7 cellular contexts compared by ENCODE assay signal in the genomic region with DNA sequence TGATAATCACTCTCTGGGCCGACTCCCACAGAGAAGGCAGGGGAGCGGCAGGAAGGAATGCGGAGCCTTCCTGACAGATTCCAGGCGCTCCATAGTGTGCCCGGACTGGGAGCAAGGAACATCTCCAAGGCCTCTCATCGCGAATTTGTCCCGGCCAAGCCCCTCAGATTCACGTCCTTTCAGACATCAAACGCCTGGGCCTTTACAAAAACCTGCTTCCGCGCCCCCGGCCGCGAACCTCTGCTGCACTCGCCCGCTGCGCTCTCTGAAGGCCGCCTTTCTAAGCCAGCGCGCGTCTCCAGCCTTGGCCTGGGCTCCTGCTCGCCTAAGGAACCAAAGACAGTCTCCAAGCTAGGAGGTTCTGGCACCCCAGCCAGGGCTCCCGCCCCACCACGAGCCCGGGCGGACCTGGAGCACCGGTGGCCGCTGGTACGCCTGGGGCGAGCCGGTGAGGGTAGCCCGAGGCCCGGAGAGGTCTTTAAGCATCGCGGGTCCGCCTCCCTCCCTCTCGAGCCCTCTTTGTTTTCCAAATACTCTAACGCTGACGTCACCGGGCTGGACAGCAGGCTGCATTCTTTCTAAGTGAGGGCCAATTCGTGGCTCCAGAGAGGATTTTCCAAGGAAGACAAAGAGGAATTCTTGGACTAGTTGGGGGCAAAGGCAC. TPM values are rescaled to one million over a fixed set of nuclear protein-coding genes. Genes with fewer than 3 reads are reported as not detected.
A peak's percentile ranks its signal among the peaks of the same experiment; 100 is the strongest.
DNase-seq lines count a peak whose midpoint lies in the region; ATAC-seq lines count a peak whose summit lies in the region.

No MANE protein-coding gene starts in this region.

- H3K9ac ChIP-seq in duodenal mucosa (ENCODE audit: low read depth in 1 of 2, low read length in 2 of 2): peak overlapping the region; percentile 70 to 72

- H3K4me1 ChIP-seq in duodenal mucosa (ENCODE audit: control insufficient read depth in 1 of 2, insufficient read depth in 2 of 2, low read length in 2 of 2): peaks cover 75 to 78% of the 10 kb centered on the region in 2 donors

- DNase-seq in H4 (ENCODE audit: low spot score): peak; percentile 89
- DNase-seq in NCI-H774 (lab: John Stamatoyannopoulos, UW): peak; percentile 44
- peak; percentile 78 for DNase-seq in left lobe of liver (ENCODE audit: low spot score)
- peak; percentile 84 for DNase-seq in stromal cell of bone marrow (ENCODE audit: low read depth)
- no peak for DNase-seq in effector CD4-positive, alpha-beta T cell
- DNase-seq in cortex of kidney (lab: John Stamatoyannopoulos, UW): no peak

- peak; percentile 49 for ATAC-seq in left lobe of liver

- H3K36me3 ChIP-seq in duodenal mucosa (ENCODE audit: control insufficient read depth in 1 of 2, insufficient read depth in 2 of 2, low read length in 2 of 2): peaks cover 12 to 27% of the 10 kb centered on the region in 2 donors

- H3K9me3 ChIP-seq in duodenal mucosa (ENCODE audit: control insufficient read depth in 1 of 2, low read length in 2 of 2): no peaks in the 10 kb centered on the region

- peak overlapping the region; percentile 73 to 83 for H3K4me3 ChIP-seq in duodenal mucosa (ENCODE audit: low read depth in 1 of 2, low read length in 2 of 2)

- peak overlapping the region; percentile 90 for H3K27ac ChIP-seq in duodenal mucosa (ENCODE audit: low read depth, low read length)

- peaks cover 3% of the 10 kb centered on the region in 2 donors for H3K27me3 ChIP-seq in duodenal mucosa (ENCODE audit: control insufficient read depth in 1 of 2, insufficient read depth in 2 of 2, low read length in 2 of 2)

RNA-seq across cellular contexts. Expression of gene AMOTL2, which starts 0.8 kb away (rescaled TPM):
- total RNA-seq in H4 (2014; rRNA removed; shearing (Covaris generic)): 21.5 and 23.0 TPM in 2 replicates
- total RNA-seq in left lobe of liver: 26.8 TPM

Comparison
In these comparisons a context has a peak if more than half of its experiments do, and no peak if none do; other contexts are left out.
1. DNase-seq: peak in H4 (single experiment), NCI-H774 (single experiment), left lobe of liver (single experiment) and stromal cell of bone marrow (single experiment); none in effector CD4-positive, alpha-beta T cell (single experiment) and cortex of kidney (single experiment).